In genomic region chr13:33542309-33543088, GRCh38 we compare ENCODE assay signal across 8 cellular contexts.
A peak's percentile ranks its signal among the peaks of the same experiment; 100 is the strongest.
DNase-seq lines count a peak whose midpoint lies in the region; ATAC-seq and TF ChIP-seq lines count a peak whose summit lies in the region.

No MANE protein-coding gene starts in this region.

- CTCF ChIA-PET in AG04450 (lab: Charles Lee): interaction anchor here (0.6 to 2.6 kb wide), 73 partner anchors 10 to 1610 kb away, joined by 3 to 63 read pairs (median 3); partner anchors contain the start of genes BRCA2, PDS5B and ZAR1L

- H3K9me3 ChIP-seq in AG04450 (ENCODE audit: control insufficient read depth, insufficient read depth, low read length) (no peaks in the 10 kb centered on the region), smooth muscle cell (replicated peaks; ENCODE audit: low read depth) (no peaks in the 10 kb centered on the region)

- WGBS in smooth muscle cell (ENCODE audit: low lambda C conversion rate): 1% methylated on average over 70 of the region's 70 CpGs

- H3K27me3 ChIP-seq in AG04450 (ENCODE audit: control insufficient read depth, insufficient read depth, low read length) (no peaks in the 10 kb centered on the region), smooth muscle cell (ENCODE audit: low read depth) (no peaks in the 10 kb centered on the region)

- peak; percentile 85 for TF ChIP-seq CTCF in AG04450 (IDR thresholded peaks at IDR 0.05; ENCODE audit: low read depth, low read length)
- TF ChIP-seq CTCF in WI38 (IDR thresholded peaks at IDR 0.05; ENCODE audit: low read depth, low read length): peak; percentile 75
- peak; percentile 88 for TF ChIP-seq CTCF in cardiac fibroblast (IDR thresholded peaks at IDR 0.05; ENCODE audit: low read depth, low read length)
- TF ChIP-seq CTCF in smooth muscle cell (IDR thresholded peaks at IDR 0.05; ENCODE audit: borderline replicate concordance, insufficient read depth, poor library complexity, severe bottlenecking): peak; percentile 94

- peak overlapping the region; percentile 91 for H3K9ac ChIP-seq in smooth muscle cell (ENCODE audit: low read depth)

- POLR2A ChIA-PET in AG04450 (lab: Yijun Ruan, JAX): interaction anchor here (0.6 to 1.2 kb wide), 8 partner anchors 47 to 957 kb away, joined by 3 to 23 read pairs (median 4); partner anchors contain the start of genes PDS5B and STARD13

- no peaks in the 10 kb centered on the region for H3K36me3 ChIP-seq in smooth muscle cell (ENCODE audit: low read depth)

- peaks cover 26% of the 10 kb centered on the region for H3K4me1 ChIP-seq in smooth muscle cell (ENCODE audit: low read depth)

- H3K4me3 ChIP-seq in AG04450 (ENCODE audit: low read depth, low read length) (peak overlapping the region; percentile 56), WI38 (ENCODE audit: low read depth, low read length) (peak overlapping the region; percentile 69), cardiac fibroblast (replicated peaks in 1 of 2; ENCODE audit: low read depth in 2 of 2, low read length in 2 of 2) (peak overlapping the region; percentile 34 to 52), smooth muscle cell (peak overlapping the region; percentile 63)

- peaks cover 30% of the 10 kb centered on the region for H3F3A ChIP-seq in smooth muscle cell (ENCODE audit: low read depth)

- peak; percentile 86 for ATAC-seq in GM18870 (IDR thresholded peaks at IDR 0.05; ENCODE audit: unreplicated experiment)
- peak; percentile 88 for ATAC-seq in HG03135 (IDR thresholded peaks at IDR 0.05; ENCODE audit: unreplicated experiment)

- H3K27ac ChIP-seq in AG04450 (ENCODE audit: low read depth, low read length): peak overlapping the region; percentile 96
- H3K27ac ChIP-seq in smooth muscle cell (ENCODE audit: low read depth): peak overlapping the region; percentile 97

- no peaks in the 10 kb centered on the region for H4K20me1 ChIP-seq in smooth muscle cell (ENCODE audit: low read depth)

- peak overlapping the region; percentile 82 for H3K4me2 ChIP-seq in smooth muscle cell

- DNase-seq in AG04450 (ENCODE audit: low read depth, low spot score) (peak; percentile 99), NCI-H2196 treated with DMSO at 0.1 percent for 48 hours (lab: John Stamatoyannopoulos, UW; ENCODE audit: unreplicated experiment) (peak; percentile 89), cardiac fibroblast (ENCODE audit: low read depth in 2 of 2) (peak; percentile 100), iPS-NIHi7 (ENCODE audit: extremely low spot score) (peak; percentile 89), smooth muscle cell (lab: John Stamatoyannopoulos, UW; ENCODE audit: unreplicated experiment) (peak; percentile 100)

- H2AFZ ChIP-seq in smooth muscle cell (ENCODE audit: low read depth): peak overlapping the region; percentile 92

- H3K79me2 ChIP-seq in smooth muscle cell (ENCODE audit: low read depth): no peaks in the 10 kb centered on the region

Comparison
In these comparisons a context has a peak if more than half of its experiments do, and no peak if none do; other contexts are left out.
1. Peak in every context shown above with its lines: DNase-seq, ATAC-seq, H3K4me3 ChIP-seq and H3K27ac ChIP-seq.